ENCODE assay signal across 3 cellular contexts in genomic region chr1:78089015-78089414, GRCh38.
A peak's percentile ranks its signal among the peaks of the same experiment; 100 is the strongest.
TF ChIP-seq lines count a peak whose summit lies in the region.

No MANE protein-coding gene starts in this region.

TF ChIP-seq in IMR-90, 13 proteins besides CTCF, POLR2A, EP300 and RAD21:
- TF ChIP-seq SMC3 (IDR thresholded peaks at IDR 0.05; ENCODE audit: low read depth, low read length) (no peak), MAFK (IDR thresholded peaks at IDR 0.05; ENCODE audit: low read depth, low read length) (no peak), CHD1 (IDR thresholded peaks at IDR 0.05; ENCODE audit: low read depth, low read length) (no peak), FOS (IDR thresholded peaks at IDR 0.05; ENCODE audit: low read depth, low read length) (no peak), ELK1 (IDR thresholded peaks at IDR 0.05; ENCODE audit: borderline replicate concordance, low read depth, low read length) (no peak), CEBPB (IDR thresholded peaks at IDR 0.05; ENCODE audit: low read depth, low read length) (no peak), MXI1 (IDR thresholded peaks at IDR 0.05; ENCODE audit: borderline replicate concordance, low read depth, low read length) (no peak), MAZ (IDR thresholded peaks at IDR 0.05; ENCODE audit: borderline replicate concordance, low read depth, low read length) (no peak), RFX5 (IDR thresholded peaks at IDR 0.05; ENCODE audit: low read depth, low read length) (no peak), BHLHE40 (IDR thresholded peaks at IDR 0.05; ENCODE audit: low read depth, low read length) (no peak), NFE2L2 (IDR thresholded peaks at IDR 0.05; ENCODE audit: low read depth, low read length) (no peak), RCOR1 (IDR thresholded peaks at IDR 0.05; ENCODE audit: insufficient replicate concordance, low read length) (no peak)
- TF ChIP-seq, protein P1, sequence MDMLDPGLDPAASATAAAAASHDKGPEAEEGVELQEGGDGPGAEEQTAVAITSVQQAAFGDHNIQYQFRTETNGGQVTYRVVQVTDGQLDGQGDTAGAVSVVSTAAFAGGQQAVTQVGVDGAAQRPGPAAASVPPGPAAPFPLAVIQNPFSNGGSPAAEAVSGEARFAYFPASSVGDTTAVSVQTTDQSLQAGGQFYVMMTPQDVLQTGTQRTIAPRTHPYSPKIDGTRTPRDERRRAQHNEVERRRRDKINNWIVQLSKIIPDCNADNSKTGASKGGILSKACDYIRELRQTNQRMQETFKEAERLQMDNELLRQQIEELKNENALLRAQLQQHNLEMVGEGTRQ (IDR thresholded peaks at IDR 0.05; ENCODE audit: low read depth, low read length) = no peak

TF ChIP-seq in HepG2, 621 proteins besides CTCF, POLR2A, EP300 and RAD21:
- TF ChIP-seq CCAR2 (optimal IDR thresholded peaks at IDR 0.05; ENCODE audit: low read depth, low read length) (no peak), HNF4A (CRISPR knock-in tag; IDR thresholded peaks at IDR 0.05) (peak; percentile 74), TEAD3 (CRISPR knock-in tag; optimal IDR thresholded peaks at IDR 0.05; ENCODE audit: borderline replicate concordance) (peak; percentile 38), MTF1 (CRISPR knock-in tag; IDR thresholded peaks at IDR 0.05) (0 out of 2 replicates have a peak, but pooled peaks have one; percentile 49), JUND (CRISPR knock-in tag; IDR thresholded peaks at IDR 0.05) (no peak), ZNF616 (CRISPR knock-in tag; IDR thresholded peaks at IDR 0.05; ENCODE audit: low read depth) (no peak), ZMYM4 (CRISPR knock-in tag; IDR thresholded peaks at IDR 0.05) (0 out of 2 replicates have a peak, but pooled peaks have one; percentile 22)
- TF ChIP-seq, protein P2, sequence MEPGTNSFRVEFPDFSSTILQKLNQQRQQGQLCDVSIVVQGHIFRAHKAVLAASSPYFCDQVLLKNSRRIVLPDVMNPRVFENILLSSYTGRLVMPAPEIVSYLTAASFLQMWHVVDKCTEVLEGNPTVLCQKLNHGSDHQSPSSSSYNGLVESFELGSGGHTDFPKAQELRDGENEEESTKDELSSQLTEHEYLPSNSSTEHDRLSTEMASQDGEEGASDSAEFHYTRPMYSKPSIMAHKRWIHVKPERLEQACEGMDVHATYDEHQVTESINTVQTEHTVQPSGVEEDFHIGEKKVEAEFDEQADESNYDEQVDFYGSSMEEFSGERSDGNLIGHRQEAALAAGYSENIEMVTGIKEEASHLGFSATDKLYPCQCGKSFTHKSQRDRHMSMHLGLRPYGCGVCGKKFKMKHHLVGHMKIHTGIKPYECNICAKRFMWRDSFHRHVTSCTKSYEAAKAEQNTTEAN (CRISPR knock-in tag; conservative IDR thresholded peaks at IDR 0.05) = 0 out of 2 replicates have a peak, but pooled peaks have one; percentile 46

TF ChIP-seq in GM12891, 5 proteins besides CTCF, POLR2A, EP300 and RAD21:
- no peak for TF ChIP-seq POU2F2 (IDR thresholded peaks at IDR 0.05; ENCODE audit: low read depth, low read length)
TF ChIP-seq in GM12891: peak in this region for 0.
